In the genomic region with DNA sequence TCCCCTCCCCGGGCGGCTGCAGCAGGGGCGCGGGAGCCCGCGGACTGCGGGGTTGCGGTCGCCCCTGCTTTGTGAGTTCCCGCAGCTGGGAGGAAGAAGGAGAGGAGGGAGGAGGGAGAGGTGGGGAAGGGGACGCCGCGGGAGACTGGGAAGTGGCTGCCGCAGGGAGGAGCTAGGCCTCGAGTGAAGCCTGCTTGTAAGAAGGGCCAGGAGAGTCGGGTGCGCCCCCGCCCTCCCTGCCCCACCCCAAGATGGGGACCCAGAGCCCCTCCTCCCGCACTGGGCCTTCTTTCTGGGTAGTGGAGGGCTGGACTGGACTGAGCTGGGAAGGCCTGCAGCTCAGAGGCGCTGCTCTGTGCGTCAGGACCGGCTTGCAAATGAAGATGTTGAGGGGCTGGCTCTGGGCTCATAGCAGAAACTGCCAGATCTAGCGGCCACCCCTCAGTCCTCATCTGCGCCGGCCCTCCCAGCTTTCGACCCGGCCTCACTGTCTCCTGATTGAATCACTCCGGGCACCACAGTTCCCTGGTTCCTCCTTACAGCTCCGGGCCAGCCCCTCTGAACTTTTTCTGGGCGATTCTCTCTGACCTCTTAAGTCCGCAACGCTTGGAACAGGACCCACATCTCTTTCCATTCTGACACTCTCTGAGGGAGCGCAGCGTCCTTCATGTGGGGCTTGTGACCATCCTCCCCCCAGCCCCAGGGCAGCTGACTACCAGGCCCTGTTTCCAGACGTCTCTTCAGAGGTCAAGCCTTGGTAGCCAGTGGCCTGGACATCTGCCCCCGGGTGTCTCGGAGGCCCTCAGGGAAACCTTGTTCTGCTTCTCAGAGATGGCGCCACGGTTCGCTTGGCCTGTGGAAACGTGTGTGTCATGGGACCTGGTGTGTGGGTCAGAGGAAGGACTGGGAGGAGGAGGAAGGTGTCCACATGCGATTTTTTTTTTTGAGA, we compare ENCODE assay signal across 8 cellular contexts. TPM values are rescaled to one million over a fixed set of nuclear protein-coding genes. Genes with fewer than 3 reads are reported as not detected.
DNase-seq lines count a peak whose midpoint lies in the region; ATAC-seq, FAIRE-seq and TF ChIP-seq lines count a peak whose summit lies in the region.

No MANE protein-coding gene starts in this region.

- DNase-seq in Calu3 (no peak), endothelial cell of umbilical vein (ENCODE audit: low read depth, low spot score) (peak; percentile 70), lower lobe of right lung (peak; percentile 77), substantia nigra (lab: John Stamatoyannopoulos, UW) (peak in 45 of 49 donors; percentile 21 to 79 (median 57))
- no peak for DNase-seq in stimulated activated CD4-positive, alpha-beta T cell treated with anti-CD3 and anti-CD28 coated beads, Interleukin-2, amount 100 ng/mL, for 24 hours
- no peak for DNase-seq in stimulated activated CD4-positive, alpha-beta T cell treated with anti-CD3 and anti-CD28 coated beads, Interleukin-1b, Interleukin-23, amount 100 ng/mL, for 48 hours

- H3K9ac ChIP-seq in SU-DHL-6 (ENCODE audit: low read length) (no peak overlapping the region), endothelial cell of umbilical vein (replicated peaks; ENCODE audit: extremely low read depth, insufficient read depth, low read length) (peak overlapping the region; percentile 94)

- no peaks in the 10 kb centered on the region for H4K20me1 ChIP-seq in SU-DHL-6 (ENCODE audit: low read depth, low read length)
- no peaks in the 10 kb centered on the region for H4K20me1 ChIP-seq in endothelial cell of umbilical vein (replicated peaks; ENCODE audit: control insufficient read depth, extremely low read depth, insufficient read depth, low read length)

- H3K36me3 ChIP-seq in SU-DHL-6 (ENCODE audit: low read length) (no peaks in the 10 kb centered on the region), endothelial cell of umbilical vein (ENCODE audit: control insufficient read depth in 2 of 2, extremely low read depth in 1 of 2, insufficient read depth in 2 of 2, low read length in 2 of 2) (no peaks in the 10 kb centered on the region), lower lobe of right lung (no peaks in the 10 kb centered on the region)

- no peaks in the 10 kb centered on the region for H3K27me3 Mint-ChIP-seq in Calu3 (ENCODE audit: unreplicated experiment)

- H3K4me2 ChIP-seq in SU-DHL-6 (ENCODE audit: low read depth, low read length, poor library complexity, severe bottlenecking), result peak overlapping the region; percentile 31
- H3K4me2 ChIP-seq in endothelial cell of umbilical vein (ENCODE audit: insufficient read depth, low read length), result peak overlapping the region; percentile 35

- CTCF ChIA-PET in Calu3 (lab: Charles Lee) (no interaction called here), endothelial cell of umbilical vein (lab: Charles Lee) (interaction anchor here (0.8 to 2.7 kb wide), 8 partner anchors 9 to 122 kb away, joined by 3 to 9 read pairs (median 6); no protein-coding TSS in a partner anchor)

- POLR2A ChIA-PET in endothelial cell of umbilical vein (lab: Charles Lee), result interaction anchor here (0.6 to 1.8 kb wide), 7 partner anchors 9 to 229 kb away, joined by 3 to 8 read pairs (median 5); no protein-coding TSS in a partner anchor

- no peaks in the 10 kb centered on the region for H3F3A ChIP-seq in SU-DHL-6 (ENCODE audit: insufficient read depth)

- no peaks in the 10 kb centered on the region for H3K9me2 ChIP-seq in SU-DHL-6 (replicated peaks; ENCODE audit: insufficient read depth, low read length)

- dilution Hi-C loops in endothelial cell of umbilical vein (cut with MboI; ENCODE audit: extremely low pct_ligation_motif_present, low sequenced_read_pairs), result no loop called here

- H3K9me1 ChIP-seq in endothelial cell of umbilical vein (replicated peaks; ENCODE audit: control insufficient read depth, extremely low read depth, insufficient read depth, low read length), result no peaks in the 10 kb centered on the region

- H3K27ac Mint-ChIP-seq in Calu3 (ENCODE audit: unreplicated experiment), result no peak overlapping the region

- H3K4me3 Mint-ChIP-seq in Calu3 (ENCODE audit: low read depth, unreplicated experiment), result peak overlapping the region; percentile 71

- TF ChIP-seq POLR2A in endothelial cell of umbilical vein (IDR thresholded peaks at IDR 0.05; ENCODE audit: low read depth, low read length), result peak; percentile 66

- H3K4me1 ChIP-seq in endothelial cell of umbilical vein (ENCODE audit: control insufficient read depth, extremely low read depth, insufficient read depth, low read length) (peaks cover 21% of the 10 kb centered on the region), lower lobe of right lung (peaks cover 18% of the 10 kb centered on the region)

- intact Hi-C loops in Calu3 (cut with micrococcal nuclease; ENCODE audit: unreplicated experiment), result no loop called here
- intact Hi-C loops in endothelial cell of umbilical vein (cut with micrococcal nuclease), result loop anchor here (1.0 kb wide), 1 partner anchor 30 kb away; no protein-coding TSS in a partner anchor
- intact Hi-C loops in lower lobe of right lung (cut with DNase I), result no loop called here

- H2AFZ ChIP-seq in SU-DHL-6 (ENCODE audit: low read depth, low read length, severe bottlenecking), result no peak overlapping the region
- H2AFZ ChIP-seq in endothelial cell of umbilical vein (ENCODE audit: low read depth, low read length), result peak overlapping the region; percentile 36

- no peak overlapping the region for H3K4me3 ChIP-seq in SU-DHL-6 (ENCODE audit: insufficient read depth, low read length, poor library complexity, severe bottlenecking)
- peak overlapping the region; percentile 17 to 62 (median 38) for H3K4me3 ChIP-seq in endothelial cell of umbilical vein (replicated peaks in 1 of 3; ENCODE audit: insufficient read depth in 1 of 3, low read depth in 1 of 3, low read length in 3 of 3)
- peak overlapping the region; percentile 75 for H3K4me3 ChIP-seq in lower lobe of right lung

- no peaks in the 10 kb centered on the region for H3K9me3 ChIP-seq in SU-DHL-6 (ENCODE audit: insufficient read depth, low read length)
- no peaks in the 10 kb centered on the region for H3K9me3 ChIP-seq in endothelial cell of umbilical vein (replicated peaks; ENCODE audit: control insufficient read depth, insufficient read depth, low read length)
- H3K9me3 ChIP-seq in lower lobe of right lung, result no peaks in the 10 kb centered on the region

- peaks cover 3% of the 10 kb centered on the region for H3K4me1 Mint-ChIP-seq in Calu3 (ENCODE audit: low read depth, unreplicated experiment)

- H3K36me3 Mint-ChIP-seq in Calu3 (ENCODE audit: insufficient read depth, unreplicated experiment), result peaks cover 18% of the 10 kb centered on the region

- H3K27me3 ChIP-seq in SU-DHL-6 (ENCODE audit: low read length) (no peaks in the 10 kb centered on the region), endothelial cell of umbilical vein (ENCODE audit: control insufficient read depth in 2 of 2, insufficient read depth in 2 of 2, low read length in 2 of 2) (no peaks in the 10 kb centered on the region), lower lobe of right lung (ENCODE audit: low read depth) (no peaks in the 10 kb centered on the region)

- peak; percentile 79 for FAIRE-seq in endothelial cell of umbilical vein (lab: Jason Lieb, UNC)

- BruUV-seq in Calu3 (replicated peaks; lab: Mats Ljungman, UMichigan) (no TSS peak), endothelial cell of umbilical vein (replicated peaks; lab: Mats Ljungman, UMichigan) (TSS peak; percentile 15)

- H3K27ac ChIP-seq in SU-DHL-6 (ENCODE audit: low read depth, low read length), result no peak overlapping the region
- peak overlapping the region; percentile 94 for H3K27ac ChIP-seq in endothelial cell of umbilical vein (ENCODE audit: insufficient read depth, low read depth, low read length)
- H3K27ac ChIP-seq in lower lobe of right lung, result peak overlapping the region; percentile 97
- H3K27ac ChIP-seq in substantia nigra (ENCODE audit: low read depth, low read length, poor library complexity, severe bottlenecking), result peak overlapping the region; percentile 93

- H3K79me2 ChIP-seq in SU-DHL-6 (ENCODE audit: insufficient read depth, low read length) (no peaks in the 10 kb centered on the region), endothelial cell of umbilical vein (ENCODE audit: control insufficient read depth, insufficient read depth, low read length) (no peaks in the 10 kb centered on the region)

- TF ChIP-seq CTCF in Calu3 (IDR thresholded peaks at IDR 0.05; ENCODE audit: unreplicated experiment) (no peak), SU-DHL-6 (IDR thresholded peaks at IDR 0.05; ENCODE audit: insufficient read depth, low read length, poor library complexity, severe bottlenecking) (no peak), endothelial cell of umbilical vein (IDR thresholded peaks at IDR 0.05; ENCODE audit: extremely low read depth in 1 of 2, insufficient read depth in 1 of 2, low read depth in 1 of 2, low read length in 2 of 2) (no peak), lower lobe of right lung (IDR thresholded peaks at IDR 0.05) (no peak)

- no peaks in the 10 kb centered on the region for H3K9me3 Mint-ChIP-seq in Calu3 (ENCODE audit: low read depth, unreplicated experiment)

- ATAC-seq in HG03045 (IDR thresholded peaks at IDR 0.05; ENCODE audit: unreplicated experiment) (peak; percentile 12), lower lobe of right lung (peak; percentile 78 to 82)

TF ChIP-seq in endothelial cell of umbilical vein, 7 proteins besides CTCF, POLR2A, EP300 and RAD21 (continues in another document):
- no peak for TF ChIP-seq POLR2AphosphoS5 (IDR thresholded peaks at IDR 0.05; ENCODE audit: insufficient read depth, low read depth, low read length)
- no peak for TF ChIP-seq MYC (IDR thresholded peaks at IDR 0.05; ENCODE audit: low read depth, low read length)

RNA-seq across cellular contexts. Expression of a gene that starts 21.9 kb away (rescaled TPM):
- total RNA-seq in Calu3 (2022) (58.8 and 80.0 TPM in 2 replicates), endothelial cell of umbilical vein (384 and 409 TPM in 2 replicates), lower lobe of right lung (131 TPM)
- 816 and 1,196 TPM in 2 replicates for polyA plus RNA-seq in endothelial cell of umbilical vein
- polyA plus RNA-seq in endothelial cell of umbilical vein (2011; cell fraction: cytosol; rRNA removed), result 484 and 524 TPM in 2 replicates
- polyA plus RNA-seq in endothelial cell of umbilical vein (2011; cell fraction: nucleus; rRNA removed), result 284 and 302 TPM in 2 replicates
- polyA plus RNA-seq in endothelial cell of umbilical vein (2012), result 320 and 386 TPM in 2 replicates
- 359 and 398 TPM in 2 replicates for polyA minus RNA-seq in endothelial cell of umbilical vein
- 120 TPM for polyA minus RNA-seq in endothelial cell of umbilical vein (2011; cell fraction: cytosol; rRNA and poly(A)+ RNA removed)
- 95.0 and 155 TPM in 2 replicates for polyA minus RNA-seq in endothelial cell of umbilical vein (2011; cell fraction: nucleus; rRNA and poly(A)+ RNA removed)

RNA-seq across cellular contexts. Expression of a gene that starts 58.2 kb away (rescaled TPM):
- total RNA-seq in Calu3 (2022) (7.0 and 7.4 TPM in 2 replicates), endothelial cell of umbilical vein (50.1 and 79.2 TPM in 2 replicates), lower lobe of right lung (15.8 TPM)
- 60.2 and 74.0 TPM in 2 replicates for polyA plus RNA-seq in endothelial cell of umbilical vein
- 29.2 and 37.9 TPM in 2 replicates for polyA plus RNA-seq in endothelial cell of umbilical vein (2011; cell fraction: cytosol; rRNA removed)
- polyA plus RNA-seq in endothelial cell of umbilical vein (2011; cell fraction: nucleus; rRNA removed), result 149 and 190 TPM in 2 replicates
- 24.4 and 35.1 TPM in 2 replicates for polyA plus RNA-seq in endothelial cell of umbilical vein (2012)
- 66.2 and 70.5 TPM in 2 replicates for polyA minus RNA-seq in endothelial cell of umbilical vein
- polyA minus RNA-seq in endothelial cell of umbilical vein (2011; cell fraction: cytosol; rRNA and poly(A)+ RNA removed), result 12.5 TPM
- 69.0 and 96.3 TPM in 2 replicates for polyA minus RNA-seq in endothelial cell of umbilical vein (2011; cell fraction: nucleus; rRNA and poly(A)+ RNA removed)

Comparison
In these comparisons a context has a peak if more than half of its experiments do, and no peak if none do; other contexts are left out.
1. DNase-seq: peak in endothelial cell of umbilical vein (single experiment), lower lobe of right lung (single experiment) and substantia nigra (45 of 49); none in Calu3 (single experiment), stimulated activated CD4-positive, alpha-beta T cell treated with anti-CD3 and anti-CD28 coated beads, Interleukin-2, amount 100 ng/mL, for 24 hours (0 of 2) and stimulated activated CD4-positive, alpha-beta T cell treated with anti-CD3 and anti-CD28 coated beads, Interleukin-1b, Interleukin-23, amount 100 ng/mL, for 48 hours (single experiment).